ENCODE assay signal across 3 cellular contexts in the genomic region with DNA sequence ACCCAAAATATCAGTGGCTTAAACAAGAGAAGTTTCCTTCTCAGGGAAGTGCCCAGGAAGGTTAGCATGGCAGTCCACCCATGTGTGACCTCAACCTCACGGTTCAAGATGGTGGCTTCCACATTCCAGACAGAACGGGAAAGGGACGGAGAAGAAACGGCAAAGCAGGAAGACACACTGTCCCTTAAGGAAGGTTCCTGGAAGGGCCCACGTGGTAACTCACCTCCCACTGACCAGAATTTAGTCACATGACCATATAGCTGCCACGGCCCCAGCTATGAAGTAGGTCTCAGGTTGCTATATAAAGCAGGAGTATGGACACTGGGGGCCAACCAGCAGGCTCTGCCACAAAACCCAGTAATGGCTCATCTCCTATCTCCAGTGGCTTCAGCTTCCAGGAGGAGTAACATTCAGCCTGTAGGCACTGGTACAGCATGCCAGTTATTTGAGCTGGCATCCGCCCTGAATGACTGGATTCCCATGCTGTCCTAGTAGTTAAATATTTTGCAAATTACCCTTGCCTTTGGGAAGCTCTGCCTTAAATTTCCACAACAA.
TF ChIP-seq lines count a peak whose summit lies in the region.

No MANE protein-coding gene starts in this region.

TF ChIP-seq in liver, 16 proteins besides CTCF, POLR2A, EP300 and RAD21:
- TF ChIP-seq, protein P1, sequence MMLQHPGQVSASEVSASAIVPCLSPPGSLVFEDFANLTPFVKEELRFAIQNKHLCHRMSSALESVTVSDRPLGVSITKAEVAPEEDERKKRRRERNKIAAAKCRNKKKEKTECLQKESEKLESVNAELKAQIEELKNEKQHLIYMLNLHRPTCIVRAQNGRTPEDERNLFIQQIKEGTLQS (IDR thresholded peaks at IDR 0.05), result no peak
- TF ChIP-seq YY1 (IDR thresholded peaks at IDR 0.05), result peak; percentile 6

TF ChIP-seq in HepG2, 621 proteins besides CTCF, POLR2A, EP300 and RAD21 (continued from another document):
- TF ChIP-seq, protein P2, sequence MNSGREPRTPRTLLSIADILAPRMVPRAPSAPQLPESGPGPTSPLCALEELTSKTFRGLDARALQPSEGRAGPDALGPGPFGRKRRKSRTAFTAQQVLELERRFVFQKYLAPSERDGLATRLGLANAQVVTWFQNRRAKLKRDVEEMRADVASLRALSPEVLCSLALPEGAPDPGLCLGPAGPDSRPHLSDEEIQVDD (CRISPR knock-in tag; IDR thresholded peaks at IDR 0.05; ENCODE audit: borderline replicate concordance), result no peak
- TF ChIP-seq, protein P3, sequence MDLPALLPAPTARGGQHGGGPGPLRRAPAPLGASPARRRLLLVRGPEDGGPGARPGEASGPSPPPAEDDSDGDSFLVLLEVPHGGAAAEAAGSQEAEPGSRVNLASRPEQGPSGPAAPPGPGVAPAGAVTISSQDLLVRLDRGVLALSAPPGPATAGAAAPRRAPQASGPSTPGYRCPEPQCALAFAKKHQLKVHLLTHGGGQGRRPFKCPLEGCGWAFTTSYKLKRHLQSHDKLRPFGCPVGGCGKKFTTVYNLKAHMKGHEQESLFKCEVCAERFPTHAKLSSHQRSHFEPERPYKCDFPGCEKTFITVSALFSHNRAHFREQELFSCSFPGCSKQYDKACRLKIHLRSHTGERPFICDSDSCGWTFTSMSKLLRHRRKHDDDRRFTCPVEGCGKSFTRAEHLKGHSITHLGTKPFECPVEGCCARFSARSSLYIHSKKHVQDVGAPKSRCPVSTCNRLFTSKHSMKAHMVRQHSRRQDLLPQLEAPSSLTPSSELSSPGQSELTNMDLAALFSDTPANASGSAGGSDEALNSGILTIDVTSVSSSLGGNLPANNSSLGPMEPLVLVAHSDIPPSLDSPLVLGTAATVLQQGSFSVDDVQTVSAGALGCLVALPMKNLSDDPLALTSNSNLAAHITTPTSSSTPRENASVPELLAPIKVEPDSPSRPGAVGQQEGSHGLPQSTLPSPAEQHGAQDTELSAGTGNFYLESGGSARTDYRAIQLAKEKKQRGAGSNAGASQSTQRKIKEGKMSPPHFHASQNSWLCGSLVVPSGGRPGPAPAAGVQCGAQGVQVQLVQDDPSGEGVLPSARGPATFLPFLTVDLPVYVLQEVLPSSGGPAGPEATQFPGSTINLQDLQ (CRISPR knock-in tag; IDR thresholded peaks at IDR 0.05), result no peak
- TF ChIP-seq ZNF569 (CRISPR knock-in tag; IDR thresholded peaks at IDR 0.05; ENCODE audit: borderline replicate concordance), result no peak
- TF ChIP-seq, protein P4, sequence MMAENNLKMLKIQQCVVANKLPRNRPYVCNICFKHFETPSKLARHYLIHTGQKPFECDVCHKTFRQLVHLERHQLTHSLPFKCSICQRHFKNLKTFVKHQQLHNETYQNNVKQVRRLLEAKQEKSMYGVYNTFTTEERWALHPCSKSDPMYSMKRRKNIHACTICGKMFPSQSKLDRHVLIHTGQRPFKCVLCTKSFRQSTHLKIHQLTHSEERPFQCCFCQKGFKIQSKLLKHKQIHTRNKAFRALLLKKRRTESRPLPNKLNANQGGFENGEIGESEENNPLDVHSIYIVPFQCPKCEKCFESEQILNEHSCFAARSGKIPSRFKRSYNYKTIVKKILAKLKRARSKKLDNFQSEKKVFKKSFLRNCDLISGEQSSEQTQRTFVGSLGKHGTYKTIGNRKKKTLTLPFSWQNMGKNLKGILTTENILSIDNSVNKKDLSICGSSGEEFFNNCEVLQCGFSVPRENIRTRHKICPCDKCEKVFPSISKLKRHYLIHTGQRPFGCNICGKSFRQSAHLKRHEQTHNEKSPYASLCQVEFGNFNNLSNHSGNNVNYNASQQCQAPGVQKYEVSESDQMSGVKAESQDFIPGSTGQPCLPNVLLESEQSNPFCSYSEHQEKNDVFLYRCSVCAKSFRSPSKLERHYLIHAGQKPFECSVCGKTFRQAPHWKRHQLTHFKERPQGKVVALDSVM (CRISPR knock-in tag; IDR thresholded peaks at IDR 0.05), result no peak
- TF ChIP-seq HNRNPUL1 (IDR thresholded peaks at IDR 0.05; ENCODE audit: low read depth, low read length), result no peak
- TF ChIP-seq U2AF2 (IDR thresholded peaks at IDR 0.05; ENCODE audit: low read depth, low read length), result no peak
- TF ChIP-seq, protein P5, sequence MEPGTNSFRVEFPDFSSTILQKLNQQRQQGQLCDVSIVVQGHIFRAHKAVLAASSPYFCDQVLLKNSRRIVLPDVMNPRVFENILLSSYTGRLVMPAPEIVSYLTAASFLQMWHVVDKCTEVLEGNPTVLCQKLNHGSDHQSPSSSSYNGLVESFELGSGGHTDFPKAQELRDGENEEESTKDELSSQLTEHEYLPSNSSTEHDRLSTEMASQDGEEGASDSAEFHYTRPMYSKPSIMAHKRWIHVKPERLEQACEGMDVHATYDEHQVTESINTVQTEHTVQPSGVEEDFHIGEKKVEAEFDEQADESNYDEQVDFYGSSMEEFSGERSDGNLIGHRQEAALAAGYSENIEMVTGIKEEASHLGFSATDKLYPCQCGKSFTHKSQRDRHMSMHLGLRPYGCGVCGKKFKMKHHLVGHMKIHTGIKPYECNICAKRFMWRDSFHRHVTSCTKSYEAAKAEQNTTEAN (CRISPR knock-in tag; conservative IDR thresholded peaks at IDR 0.05), result no peak
- TF ChIP-seq TCF7 (IDR thresholded peaks at IDR 0.05; ENCODE audit: low read depth), result no peak
- no peak for TF ChIP-seq ZNF672 (CRISPR knock-in tag; IDR thresholded peaks at IDR 0.05)
- TF ChIP-seq, protein P6, sequence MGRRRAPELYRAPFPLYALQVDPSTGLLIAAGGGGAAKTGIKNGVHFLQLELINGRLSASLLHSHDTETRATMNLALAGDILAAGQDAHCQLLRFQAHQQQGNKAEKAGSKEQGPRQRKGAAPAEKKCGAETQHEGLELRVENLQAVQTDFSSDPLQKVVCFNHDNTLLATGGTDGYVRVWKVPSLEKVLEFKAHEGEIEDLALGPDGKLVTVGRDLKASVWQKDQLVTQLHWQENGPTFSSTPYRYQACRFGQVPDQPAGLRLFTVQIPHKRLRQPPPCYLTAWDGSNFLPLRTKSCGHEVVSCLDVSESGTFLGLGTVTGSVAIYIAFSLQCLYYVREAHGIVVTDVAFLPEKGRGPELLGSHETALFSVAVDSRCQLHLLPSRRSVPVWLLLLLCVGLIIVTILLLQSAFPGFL (CRISPR knock-in tag; IDR thresholded peaks at IDR 0.05), result no peak
- no peak for TF ChIP-seq KDM5A (IDR thresholded peaks at IDR 0.05; ENCODE audit: borderline replicate concordance, low read length)
- TF ChIP-seq ELF3 (CRISPR knock-in tag; IDR thresholded peaks at IDR 0.05), result no peak
- no peak for TF ChIP-seq AGO1 (IDR thresholded peaks at IDR 0.05; ENCODE audit: low read depth, low read length, poor library complexity, severe bottlenecking)
- TF ChIP-seq NBN (conservative IDR thresholded peaks at IDR 0.05), result no peak
- TF ChIP-seq SOX13 (IDR thresholded peaks at IDR 0.05), result no peak
- TF ChIP-seq SOX13 (CRISPR knock-in tag; conservative IDR thresholded peaks at IDR 0.05 in 1 of 2, IDR thresholded peaks at IDR 0.05 in 1 of 2), result no peak

TF ChIP-seq in K562, 482 proteins besides CTCF, POLR2A, EP300 and RAD21 (continued from another document and continues in another):
- TF ChIP-seq, protein P7, sequence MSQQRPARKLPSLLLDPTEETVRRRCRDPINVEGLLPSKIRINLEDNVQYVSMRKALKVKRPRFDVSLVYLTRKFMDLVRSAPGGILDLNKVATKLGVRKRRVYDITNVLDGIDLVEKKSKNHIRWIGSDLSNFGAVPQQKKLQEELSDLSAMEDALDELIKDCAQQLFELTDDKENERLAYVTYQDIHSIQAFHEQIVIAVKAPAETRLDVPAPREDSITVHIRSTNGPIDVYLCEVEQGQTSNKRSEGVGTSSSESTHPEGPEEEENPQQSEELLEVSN (IDR thresholded peaks at IDR 0.05; ENCODE audit: borderline replicate concordance in 1 of 2, extremely low read depth in 1 of 2, insufficient read depth in 1 of 2, insufficient read length in 1 of 2, low read depth in 1 of 2, low read length in 1 of 2, poor library complexity in 1 of 2, severe bottlenecking in 1 of 2), result peak; percentile 20 to 37
- TF ChIP-seq, protein P8, sequence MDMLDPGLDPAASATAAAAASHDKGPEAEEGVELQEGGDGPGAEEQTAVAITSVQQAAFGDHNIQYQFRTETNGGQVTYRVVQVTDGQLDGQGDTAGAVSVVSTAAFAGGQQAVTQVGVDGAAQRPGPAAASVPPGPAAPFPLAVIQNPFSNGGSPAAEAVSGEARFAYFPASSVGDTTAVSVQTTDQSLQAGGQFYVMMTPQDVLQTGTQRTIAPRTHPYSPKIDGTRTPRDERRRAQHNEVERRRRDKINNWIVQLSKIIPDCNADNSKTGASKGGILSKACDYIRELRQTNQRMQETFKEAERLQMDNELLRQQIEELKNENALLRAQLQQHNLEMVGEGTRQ (CRISPR knock-in tag; IDR thresholded peaks at IDR 0.05), result peak; percentile 63
- TF ChIP-seq MAZ (CRISPR knock-in tag; conservative IDR thresholded peaks at IDR 0.05 in 1 of 2, IDR thresholded peaks at IDR 0.05 in 1 of 2) (no peak), ZNF57 (CRISPR knock-in tag; IDR thresholded peaks at IDR 0.05) (no peak), POLR2AphosphoS2 (IDR thresholded peaks at IDR 0.05; ENCODE audit: low read length) (no peak), POLR3A (IDR thresholded peaks at IDR 0.05; ENCODE audit: borderline replicate concordance, extremely low read depth, insufficient read depth, insufficient read length) (no peak), ZNF695 (CRISPR knock-in tag; IDR thresholded peaks at IDR 0.05) (no peak), DIDO1 (tag; IDR thresholded peaks at IDR 0.05; ENCODE audit: low read depth) (no peak), ZSCAN32 (CRISPR knock-in tag; IDR thresholded peaks at IDR 0.05) (no peak), CHD1 (IDR thresholded peaks at IDR 0.05; ENCODE audit: low read length) (no peak), ADNP (tag; IDR thresholded peaks at IDR 0.05) (no peak), TBP (optimal IDR thresholded peaks at IDR 0.05; ENCODE audit: low read depth, low read length) (no peak), HMG20B (CRISPR knock-in tag; IDR thresholded peaks at IDR 0.05) (no peak), TCF3 (CRISPR knock-in tag; IDR thresholded peaks at IDR 0.05) (no peak), SMARCA5 (IDR thresholded peaks at IDR 0.05) (no peak), RAD51 (IDR thresholded peaks at IDR 0.05; ENCODE audit: borderline replicate concordance, low read depth) (peak; percentile 74)
- TF ChIP-seq, protein P9, sequence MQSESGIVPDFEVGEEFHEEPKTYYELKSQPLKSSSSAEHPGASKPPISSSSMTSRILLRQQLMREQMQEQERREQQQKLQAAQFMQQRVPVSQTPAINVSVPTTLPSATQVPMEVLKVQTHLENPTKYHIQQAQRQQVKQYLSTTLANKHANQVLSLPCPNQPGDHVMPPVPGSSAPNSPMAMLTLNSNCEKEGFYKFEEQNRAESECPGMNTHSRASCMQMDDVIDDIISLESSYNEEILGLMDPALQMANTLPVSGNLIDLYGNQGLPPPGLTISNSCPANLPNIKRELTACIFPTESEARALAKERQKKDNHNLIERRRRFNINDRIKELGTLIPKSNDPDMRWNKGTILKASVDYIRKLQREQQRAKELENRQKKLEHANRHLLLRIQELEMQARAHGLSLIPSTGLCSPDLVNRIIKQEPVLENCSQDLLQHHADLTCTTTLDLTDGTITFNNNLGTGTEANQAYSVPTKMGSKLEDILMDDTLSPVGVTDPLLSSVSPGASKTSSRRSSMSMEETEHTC (IDR thresholded peaks at IDR 0.05), result no peak
- TF ChIP-seq, protein P10, sequence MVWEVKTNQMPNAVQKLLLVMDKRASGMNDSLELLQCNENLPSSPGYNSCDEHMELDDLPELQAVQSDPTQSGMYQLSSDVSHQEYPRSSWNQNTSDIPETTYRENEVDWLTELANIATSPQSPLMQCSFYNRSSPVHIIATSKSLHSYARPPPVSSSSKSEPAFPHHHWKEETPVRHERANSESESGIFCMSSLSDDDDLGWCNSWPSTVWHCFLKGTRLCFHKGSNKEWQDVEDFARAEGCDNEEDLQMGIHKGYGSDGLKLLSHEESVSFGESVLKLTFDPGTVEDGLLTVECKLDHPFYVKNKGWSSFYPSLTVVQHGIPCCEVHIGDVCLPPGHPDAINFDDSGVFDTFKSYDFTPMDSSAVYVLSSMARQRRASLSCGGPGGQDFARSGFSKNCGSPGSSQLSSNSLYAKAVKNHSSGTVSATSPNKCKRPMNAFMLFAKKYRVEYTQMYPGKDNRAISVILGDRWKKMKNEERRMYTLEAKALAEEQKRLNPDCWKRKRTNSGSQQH (CRISPR knock-in tag; IDR thresholded peaks at IDR 0.05), result no peak
- TF ChIP-seq, protein P11, sequence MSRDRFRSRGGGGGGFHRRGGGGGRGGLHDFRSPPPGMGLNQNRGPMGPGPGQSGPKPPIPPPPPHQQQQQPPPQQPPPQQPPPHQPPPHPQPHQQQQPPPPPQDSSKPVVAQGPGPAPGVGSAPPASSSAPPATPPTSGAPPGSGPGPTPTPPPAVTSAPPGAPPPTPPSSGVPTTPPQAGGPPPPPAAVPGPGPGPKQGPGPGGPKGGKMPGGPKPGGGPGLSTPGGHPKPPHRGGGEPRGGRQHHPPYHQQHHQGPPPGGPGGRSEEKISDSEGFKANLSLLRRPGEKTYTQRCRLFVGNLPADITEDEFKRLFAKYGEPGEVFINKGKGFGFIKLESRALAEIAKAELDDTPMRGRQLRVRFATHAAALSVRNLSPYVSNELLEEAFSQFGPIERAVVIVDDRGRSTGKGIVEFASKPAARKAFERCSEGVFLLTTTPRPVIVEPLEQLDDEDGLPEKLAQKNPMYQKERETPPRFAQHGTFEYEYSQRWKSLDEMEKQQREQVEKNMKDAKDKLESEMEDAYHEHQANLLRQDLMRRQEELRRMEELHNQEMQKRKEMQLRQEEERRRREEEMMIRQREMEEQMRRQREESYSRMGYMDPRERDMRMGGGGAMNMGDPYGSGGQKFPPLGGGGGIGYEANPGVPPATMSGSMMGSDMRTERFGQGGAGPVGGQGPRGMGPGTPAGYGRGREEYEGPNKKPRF (IDR thresholded peaks at IDR 0.05; ENCODE audit: low read depth, low read length), result no peak
- TF ChIP-seq, protein P12, sequence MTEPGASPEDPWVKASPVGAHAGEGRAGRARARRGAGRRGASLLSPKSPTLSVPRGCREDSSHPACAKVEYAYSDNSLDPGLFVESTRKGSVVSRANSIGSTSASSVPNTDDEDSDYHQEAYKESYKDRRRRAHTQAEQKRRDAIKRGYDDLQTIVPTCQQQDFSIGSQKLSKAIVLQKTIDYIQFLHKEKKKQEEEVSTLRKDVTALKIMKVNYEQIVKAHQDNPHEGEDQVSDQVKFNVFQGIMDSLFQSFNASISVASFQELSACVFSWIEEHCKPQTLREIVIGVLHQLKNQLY (CRISPR knock-in tag; conservative IDR thresholded peaks at IDR 0.05), result no peak
- TF ChIP-seq, protein P13, sequence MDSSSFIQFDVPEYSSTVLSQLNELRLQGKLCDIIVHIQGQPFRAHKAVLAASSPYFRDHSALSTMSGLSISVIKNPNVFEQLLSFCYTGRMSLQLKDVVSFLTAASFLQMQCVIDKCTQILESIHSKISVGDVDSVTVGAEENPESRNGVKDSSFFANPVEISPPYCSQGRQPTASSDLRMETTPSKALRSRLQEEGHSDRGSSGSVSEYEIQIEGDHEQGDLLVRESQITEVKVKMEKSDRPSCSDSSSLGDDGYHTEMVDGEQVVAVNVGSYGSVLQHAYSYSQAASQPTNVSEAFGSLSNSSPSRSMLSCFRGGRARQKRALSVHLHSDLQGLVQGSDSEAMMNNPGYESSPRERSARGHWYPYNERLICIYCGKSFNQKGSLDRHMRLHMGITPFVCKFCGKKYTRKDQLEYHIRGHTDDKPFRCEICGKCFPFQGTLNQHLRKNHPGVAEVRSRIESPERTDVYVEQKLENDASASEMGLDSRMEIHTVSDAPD (CRISPR knock-in tag; IDR thresholded peaks at IDR 0.05), result no peak
- TF ChIP-seq, protein P6 (CRISPR knock-in tag; IDR thresholded peaks at IDR 0.05), result no peak
